ENCODE assay signal across 12 cellular contexts in genomic region chr11:34631737-34632104, GRCh38. TPM values are rescaled to one million over a fixed set of nuclear protein-coding genes. Genes with fewer than 3 reads are reported as not detected.
A peak's percentile ranks its signal among the peaks of the same experiment; 100 is the strongest.
DNase-seq lines count a peak whose midpoint lies in the region; ATAC-seq, FAIRE-seq and TF ChIP-seq lines count a peak whose summit lies in the region.
"Had no signal": no experiment of that assay in that cellular context is flagged by ENCODE, and none has a peak within 500 bp of the region (broad histone marks: within the 10 kb centered on the region; RNA-seq: fewer than 3 reads in every experiment).

No MANE protein-coding gene starts in this region.

- peak overlapping the region in 3 of 4 donors; percentile 23 to 38 (median 32) for H3K4me3 ChIP-seq in esophagus squamous epithelium
- peak overlapping the region in 1 of 2 donors; percentile 31 for H3K4me3 ChIP-seq in prostate gland

- peaks cover 9% of the 10 kb centered on the region for H3K27me3 Mint-ChIP-seq in activated CD4-positive, alpha-beta T cell treated with anti-CD3 and anti-CD28 coated beads, Interleukin-2, amount 10 ng/mL, durations not matched to agents 7 days and 5 days

- H3K36me3 Mint-ChIP-seq in activated naive CD4-positive, alpha-beta T cell treated with anti-CD3 and anti-CD28 coated beads, Interleukin-2, amount 50 U/mL, for 72 hours: no peaks in the 10 kb centered on the region
- H3K36me3 Mint-ChIP-seq in activated CD4-positive, alpha-beta T cell treated with anti-CD3 and anti-CD28 coated beads, Interleukin-2, amount 10 ng/mL, durations not matched to agents 7 days and 5 days (ENCODE audit: low read depth): no peaks in the 10 kb centered on the region

- no peaks in the 10 kb centered on the region for H3K9me3 ChIP-seq in esophagus squamous epithelium
- H3K9me3 ChIP-seq in prostate gland: no peaks in the 10 kb centered on the region

- peak overlapping the region; percentile 65 to 93 (median 84) for H3K27ac ChIP-seq in esophagus squamous epithelium
- H3K27ac ChIP-seq in prostate gland: peak overlapping the region; percentile 79 to 90

- POLR2A ChIA-PET in activated CD4-positive, alpha-beta T cell treated with anti-CD3 and anti-CD28 coated beads, Interleukin-2, amount 10 ng/mL, durations not matched to agents 7 days and 5 days (lab: Charles Lee): no interaction called here

- H3K36me3 ChIP-seq in esophagus squamous epithelium (no peaks in the 10 kb centered on the region), prostate gland (no peaks in the 10 kb centered on the region)

- H3K4me1 Mint-ChIP-seq in activated CD4-positive, alpha-beta T cell treated with anti-CD3 and anti-CD28 coated beads, Interleukin-2, amount 10 ng/mL, durations not matched to agents 7 days and 5 days: peaks cover 13% of the 10 kb centered on the region

- H3K4me3 Mint-ChIP-seq in activated CD4-positive, alpha-beta T cell treated with anti-CD3 and anti-CD28 coated beads, Interleukin-2, amount 10 ng/mL, durations not matched to agents 7 days and 5 days: no peak overlapping the region
- H3K4me3 Mint-ChIP-seq: CD14-positive monocyte had no signal

- intact Hi-C loops in esophagus squamous epithelium (cut with DNase I): no loop called here
- intact Hi-C loops in prostate gland (cut with DNase I): no loop called here

- no peak for TF ChIP-seq CTCF in esophagus squamous epithelium (IDR thresholded peaks at IDR 0.05)
- no peak for TF ChIP-seq CTCF in prostate gland (IDR thresholded peaks at IDR 0.05)

- DNase-seq in GM12892 (ENCODE audit: insufficient read length) (no peak), NCI-H748 (lab: John Stamatoyannopoulos, UW; ENCODE audit: unreplicated experiment) (peak; percentile 88), esophagus squamous epithelium (lab: John Stamatoyannopoulos, UW) (no peak), prostate gland (ENCODE audit: low spot score) (peak; percentile 71), LoVo (ENCODE audit: low spot score) (no peak)
- no peak for DNase-seq in activated naive CD4-positive, alpha-beta T cell treated with anti-CD3 and anti-CD28 coated beads, Interleukin-2, amount 50 U/mL, for 72 hours (ENCODE audit: low spot score in 2 of 2)
- DNase-seq in activated CD4-positive, alpha-beta T cell treated with anti-CD3 and anti-CD28 coated beads, Interleukin-2, amount 10 ng/mL, durations not matched to agents 7 days and 5 days: no peak
- DNase-seq: activated CD4-positive, alpha-beta T cell treated with anti-CD3 and anti-CD28 coated beads for 4 hours; activated effector memory CD4-positive, alpha-beta T cell treated with anti-CD3 and anti-CD28 coated beads, Interleukin-2, amount 50 U/mL, for 16 hours; NK-92 treated with Interleukin-12 subunit alpha and Interleukin-12 subunit beta, amount 100 ng/mL, for 24 hours had no signal

- FAIRE-seq in GM12892 (lab: Jason Lieb, UNC): peak; percentile 40

- no peak for ATAC-seq in GM19463 (IDR thresholded peaks at IDR 0.05; ENCODE audit: unreplicated experiment)
- no peak for ATAC-seq in activated naive CD4-positive, alpha-beta T cell treated with anti-CD3 and anti-CD28 coated beads, Interleukin-2, amount 50 U/mL, for 72 hours

- TF ChIP-seq POLR2A in GM12892 (IDR thresholded peaks at IDR 0.05; ENCODE audit: low read depth, low read length) (no peak), esophagus squamous epithelium (IDR thresholded peaks at IDR 0.05) (no peak), prostate gland (IDR thresholded peaks at IDR 0.05) (peak; percentile 11)

- no peak overlapping the region for H3K27ac Mint-ChIP-seq in activated naive CD4-positive, alpha-beta T cell treated with anti-CD3 and anti-CD28 coated beads, Interleukin-2, amount 50 U/mL, for 72 hours
- H3K27ac Mint-ChIP-seq in activated CD4-positive, alpha-beta T cell treated with anti-CD3 and anti-CD28 coated beads, Interleukin-2, amount 10 ng/mL, durations not matched to agents 7 days and 5 days: no peak overlapping the region

- peaks cover 8 to 100% (median 34%) of the 10 kb centered on the region in 3 donors for H3K4me1 ChIP-seq in esophagus squamous epithelium
- peaks cover 19% of the 10 kb centered on the region for H3K4me1 ChIP-seq in prostate gland (replicated peaks)

- H3K27me3 ChIP-seq in esophagus squamous epithelium (no peaks in the 10 kb centered on the region), prostate gland (replicated peaks; ENCODE audit: insufficient read depth) (no peaks in the 10 kb centered on the region)

- H3K9me3 Mint-ChIP-seq in activated naive CD4-positive, alpha-beta T cell treated with anti-CD3 and anti-CD28 coated beads, Interleukin-2, amount 50 U/mL, for 72 hours: no peaks in the 10 kb centered on the region
- H3K9me3 Mint-ChIP-seq in activated CD4-positive, alpha-beta T cell treated with anti-CD3 and anti-CD28 coated beads, Interleukin-2, amount 10 ng/mL, durations not matched to agents 7 days and 5 days: no peaks in the 10 kb centered on the region
- H3K9me3 Mint-ChIP-seq: CD14-positive monocyte had no signal

- CTCF ChIA-PET in activated CD4-positive, alpha-beta T cell treated with anti-CD3 and anti-CD28 coated beads, Interleukin-2, amount 10 ng/mL, durations not matched to agents 7 days and 5 days (lab: Charles Lee): interaction anchor here (1.5 kb wide), 1 partner anchor 9 kb away, joined by 3 read pairs; no protein-coding TSS in a partner anchor

- 36 to 55% methylated on average over 4 of the region's 4 CpGs for WGBS in esophagus squamous epithelium, 2 donors
- 32% methylated on average over 4 of the region's 4 CpGs for WGBS in prostate gland

RNA-seq across cellular contexts. Expression of gene EHF, which starts 10.8 kb away (rescaled TPM):
- not detected for polyA plus RNA-seq in GM12892 (2012; ENCODE audit: missing spikeins)
- total RNA-seq in esophagus squamous epithelium: 100 to 1,000 TPM; 265 to 388 (median 325) TPM
- 100 to 1,000 TPM; 164 to 332 TPM for total RNA-seq in prostate gland
- not detected for total RNA-seq in activated naive CD4-positive, alpha-beta T cell treated with anti-CD3 and anti-CD28 coated beads, Interleukin-2, amount 50 U/mL, for 72 hours
- under 1 TPM in 1 of 2 experiments, not detected in 1; 0.47 TPM for total RNA-seq in activated CD4-positive, alpha-beta T cell treated with anti-CD3 and anti-CD28 coated beads, Interleukin-2, amount 10 ng/mL, durations not matched to agents 7 days and 5 days

Comparison
In these comparisons a context has a peak if more than half of its experiments do, and no peak if none do; other contexts are left out.
1. DNase-seq: peak in NCI-H748 (single experiment) and prostate gland (single experiment); none in GM12892 (single experiment), esophagus squamous epithelium (single experiment), LoVo (single experiment), activated naive CD4-positive, alpha-beta T cell treated with anti-CD3 and anti-CD28 coated beads, Interleukin-2, amount 50 U/mL, for 72 hours (0 of 2) and activated CD4-positive, alpha-beta T cell treated with anti-CD3 and anti-CD28 coated beads, Interleukin-2, amount 10 ng/mL, durations not matched to agents 7 days and 5 days (single experiment).
2. RNA of gene EHF, which starts 10.8 kb away (total RNA-seq): 265 to 388 TPM in esophagus squamous epithelium and 164 to 332 TPM in prostate gland; 0.47 TPM in activated CD4-positive, alpha-beta T cell treated with anti-CD3 and anti-CD28 coated beads, Interleukin-2, amount 10 ng/mL, durations not matched to agents 7 days and 5 days and not detected in activated naive CD4-positive, alpha-beta T cell treated with anti-CD3 and anti-CD28 coated beads, Interleukin-2, amount 50 U/mL, for 72 hours; every median in the first group is over 100 times any median in the second.